ENCODE assay signal across 21 cellular contexts in the genomic region with DNA sequence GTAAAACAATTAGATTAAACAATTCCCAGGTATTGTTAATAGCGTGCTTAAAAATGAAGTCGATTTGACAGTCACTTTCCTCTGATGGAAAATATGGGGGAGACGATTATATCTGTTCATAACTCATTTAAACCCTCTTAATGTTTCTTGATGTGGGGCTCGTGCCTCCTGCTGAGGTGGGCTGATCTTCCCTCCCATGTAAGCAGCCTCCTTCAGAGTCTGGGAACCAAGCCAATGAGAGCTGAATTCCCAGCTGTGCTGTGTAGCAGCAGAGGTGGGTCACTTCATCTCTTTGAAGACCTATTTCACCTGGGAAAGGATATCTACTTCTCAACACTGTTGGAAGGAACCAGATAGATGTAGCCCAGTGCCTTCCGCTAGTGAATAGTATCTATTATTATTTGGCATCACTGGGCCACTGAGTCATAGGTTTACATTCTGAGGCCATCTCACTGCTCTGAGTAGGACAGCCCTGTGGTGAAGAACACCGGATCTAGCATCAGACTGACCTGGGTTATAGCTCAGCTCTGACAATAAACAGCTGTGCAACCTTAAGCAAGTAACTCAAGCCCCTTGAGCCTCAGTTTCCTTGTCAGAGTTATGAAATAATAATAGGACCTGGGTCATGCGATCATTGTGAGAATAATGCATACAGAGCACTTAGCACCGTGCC.
DNase-seq lines count a peak whose midpoint lies in the region; ATAC-seq and TF ChIP-seq lines count a peak whose summit lies in the region.
"Had no signal": no experiment of that assay in that cellular context is flagged by ENCODE, and none has a peak within 500 bp of the region (broad histone marks: within the 10 kb centered on the region; RNA-seq: fewer than 3 reads in every experiment).

No MANE protein-coding gene starts in this region.

- no peak overlapping the region for H3K27ac ChIP-seq in H9 (ENCODE audit: insufficient read length, low read depth, low read length)
- H3K27ac ChIP-seq: neutrophil, Peyer's patch, thoracic aorta had no signal

- no peak overlapping the region for H3K56ac ChIP-seq in H9 (ENCODE audit: insufficient read length, low read depth, low read length)

- no peak overlapping the region for H2AFZ ChIP-seq in H9 (ENCODE audit: low read length)

- no peaks in the 10 kb centered on the region for H3K23me2 ChIP-seq in H9 (ENCODE audit: insufficient read length, low read depth, low read length, poor library complexity, severe bottlenecking)

- H3K4me3 ChIP-seq in astrocyte of the cerebellum (ENCODE audit: low read depth, low read length): no peak overlapping the region
- H3K4me3 ChIP-seq in fibroblast of villous mesenchyme (ENCODE audit: low read depth, low read length): no peak overlapping the region
- H3K4me3 ChIP-seq: Peyer's patch, thoracic aorta had no signal

- no peak overlapping the region for H2BK20ac ChIP-seq in H9 (ENCODE audit: low read depth, low read length, poor library complexity, severe bottlenecking)

- H2BK12ac ChIP-seq in H9 (ENCODE audit: insufficient read length, low read depth, low read length): no peak overlapping the region

- no peak overlapping the region for H2BK15ac ChIP-seq in H9 (ENCODE audit: low read depth, low read length)

- no peaks in the 10 kb centered on the region for H3K27me3 ChIP-seq in H9 (ENCODE audit: insufficient read depth, low read length)
- H3K27me3 ChIP-seq: neutrophil, Peyer's patch had no signal

- H3K18ac ChIP-seq in H9 (ENCODE audit: insufficient read length, low read depth, low read length): no peak overlapping the region

- H3K4ac ChIP-seq in H9 (ENCODE audit: low read depth, low read length): no peak overlapping the region

- H2AK5ac ChIP-seq in H9 (ENCODE audit: insufficient read length, low read length): no peak overlapping the region

- H3K23ac ChIP-seq in H9 (ENCODE audit: insufficient read length, low read depth, low read length): no peak overlapping the region

- no peak overlapping the region; a peak in 1 of 7 replicates for H3K27ac Mint-ChIP-seq in H9
- H3K27ac Mint-ChIP-seq: activated CD8-positive, alpha-beta T cell treated with anti-CD3 and anti-CD28 coated beads, Interleukin-2, amount 10 ng/mL, durations not matched to agents 7 days and 5 days; activated naive CD4-positive, alpha-beta T cell treated with anti-CD3 and anti-CD28 coated beads, Interleukin-2, amount 50 U/mL, for 24 hours; immature natural killer cell; T-helper 2 cell treated with Interferon-gamma antibody and Interleukin-4, amounts not matched to agents 5 μg/mL and 100 μg/mL, for 36 hours; WTC11 had no signal

- no peaks in the 10 kb centered on the region for H4K20me1 ChIP-seq in H9 (ENCODE audit: control insufficient read depth, insufficient read depth, insufficient read length)

- peaks cover 4 to 10% (median 8%) of the 10 kb centered on the region in 3 experiments for H3K36me3 Mint-ChIP-seq in H9 (ENCODE audit: insufficient read depth in 1 of 3, low read depth in 3 of 3)
- H3K36me3 Mint-ChIP-seq: activated naive CD4-positive, alpha-beta T cell treated with anti-CD3 and anti-CD28 coated beads, Interleukin-2, amount 50 U/mL, for 24 hours; immature natural killer cell had no signal

- H3K4me3 Mint-ChIP-seq in H9: no peak overlapping the region
- H3K4me3 Mint-ChIP-seq: activated CD8-positive, alpha-beta T cell treated with anti-CD3 and anti-CD28 coated beads, Interleukin-2, amount 10 ng/mL, durations not matched to agents 7 days and 5 days; activated naive CD4-positive, alpha-beta T cell treated with anti-CD3 and anti-CD28 coated beads, Interleukin-2, amount 50 U/mL, for 24 hours; activated T-cell treated with anti-CD3 and anti-CD28 coated beads, Interleukin-2, amount 50 U/mL, for 4 hours; immature natural killer cell; T-helper 2 cell treated with Interferon-gamma antibody and Interleukin-4, amounts not matched to agents 5 μg/mL and 100 μg/mL, for 36 hours; WTC11 had no signal

- H3K9ac ChIP-seq in H9 (ENCODE audit: extremely low read depth, insufficient read length, low read length): no peak overlapping the region

- no peak overlapping the region for H2BK5ac ChIP-seq in H9 (ENCODE audit: insufficient read length, low read length)

- no peaks in the 10 kb centered on the region for H3K79me2 ChIP-seq in H9 (ENCODE audit: insufficient read depth, low read length)

- H3K27me3 Mint-ChIP-seq in H9 (ENCODE audit: low read depth): peaks cover 3% of the 10 kb centered on the region

- peak overlapping the region; percentile 22 for H4K91ac ChIP-seq in H9 (ENCODE audit: insufficient read length, low read depth, low read length)

- TF ChIP-seq CTCF in AG09319 (IDR thresholded peaks at IDR 0.05; ENCODE audit: low read depth, low read length) (no peak), H9 (conservative IDR thresholded peaks at IDR 0.05) (no peak), astrocyte of the cerebellum (IDR thresholded peaks at IDR 0.05; ENCODE audit: low read depth, low read length, missing control alignments) (no peak), fibroblast of villous mesenchyme (IDR thresholded peaks at IDR 0.05; ENCODE audit: insufficient read depth, low read depth, low read length) (no peak)

- in situ Hi-C loops in astrocyte of the cerebellum (cut with HindIII; ENCODE audit: low sequenced_read_pairs): no loop called here

- ATAC-seq in HG02610 (IDR thresholded peaks at IDR 0.05; ENCODE audit: unreplicated experiment) (no peak), HG03520 (IDR thresholded peaks at IDR 0.05; ENCODE audit: unreplicated experiment) (no peak), HG02884 (IDR thresholded peaks at IDR 0.05; ENCODE audit: unreplicated experiment) (no peak)
- ATAC-seq: activated CD8-positive, alpha-beta T cell treated with anti-CD3 and anti-CD28 coated beads, Interleukin-2, amount 10 ng/mL, durations not matched to agents 7 days and 5 days; activated T-cell treated with anti-CD3 and anti-CD28 coated beads, Interleukin-2, amount 50 U/mL, for 4 hours; WTC11 had no signal

- H4K5ac ChIP-seq in H9 (ENCODE audit: insufficient read length, low read depth, low read length): no peak overlapping the region

- no CpG with 5 or more reads among the region's 8 CpGs for WGBS in H9 (ENCODE audit: extremely low coverage, insufficient read length, low lambda C conversion rate)

- peaks cover 8% of the 10 kb centered on the region for H3K9me3 ChIP-seq in H9 (ENCODE audit: control insufficient read depth, low read depth, low read length)
- H3K9me3 ChIP-seq: neutrophil, Peyer's patch, thoracic aorta had no signal

- no peak overlapping the region for H4K8ac ChIP-seq in H9 (replicated peaks; ENCODE audit: insufficient read length, low read depth, low read length)

- no peak overlapping the region for H3T11ph ChIP-seq in H9 (ENCODE audit: low read length)

- no peak overlapping the region for H2BK120ac ChIP-seq in H9 (ENCODE audit: low read depth, low read length, poor library complexity, severe bottlenecking)

- peaks cover 27 to 29% of the 10 kb centered on the region in 2 experiments for H3K4me1 Mint-ChIP-seq in H9
- H3K4me1 Mint-ChIP-seq: activated naive CD4-positive, alpha-beta T cell treated with anti-CD3 and anti-CD28 coated beads, Interleukin-2, amount 50 U/mL, for 24 hours; immature natural killer cell had no signal

- peaks cover 3% of the 10 kb centered on the region; the same call in 1 of the 2 replicates for H3K4me1 ChIP-seq in H9 (ENCODE audit: insufficient read depth, low read length)
- H3K4me1 ChIP-seq: Peyer's patch had no signal

- H3K4me2 ChIP-seq in H9 (ENCODE audit: insufficient read depth, insufficient read length, low read length): no peak overlapping the region

- no peak overlapping the region for H3K14ac ChIP-seq in H9 (ENCODE audit: insufficient read depth, low read length)

- peaks cover 6 to 12% of the 10 kb centered on the region in 2 experiments for H3K9me3 Mint-ChIP-seq in H9
- H3K9me3 Mint-ChIP-seq: activated naive CD4-positive, alpha-beta T cell treated with anti-CD3 and anti-CD28 coated beads, Interleukin-2, amount 50 U/mL, for 24 hours; activated T-cell treated with anti-CD3 and anti-CD28 coated beads, Interleukin-2, amount 50 U/mL, for 4 hours; immature natural killer cell; T-helper 2 cell treated with Interferon-gamma antibody and Interleukin-4, amounts not matched to agents 5 μg/mL and 100 μg/mL, for 36 hours had no signal

- DNase-seq in AG09319 (ENCODE audit: extremely low read depth, low read depth) (peak; percentile 48), H9 (no peak), astrocyte of the cerebellum (ENCODE audit: low read depth) (peak; percentile 41), fibroblast of villous mesenchyme (ENCODE audit: low read depth) (peak; percentile 77), anterior cingulate cortex (lab: John Stamatoyannopoulos, UW) (no peak)
- DNase-seq: activated CD8-positive, alpha-beta T cell treated with anti-CD3 and anti-CD28 coated beads, Interleukin-2, amount 10 ng/mL, durations not matched to agents 7 days and 5 days; activated T-cell treated with anti-CD3 and anti-CD28 coated beads, Interleukin-2, amount 50 U/mL, for 4 hours; DND-41; immature natural killer cell; NCI-H1417; NK-92 treated with Interleukin-12 subunit alpha and Interleukin-12 subunit beta, amount 100 ng/mL, for 24 hours; Peyer's patch; stimulated activated CD4-positive, alpha-beta T cell treated with anti-CD3 and anti-CD28 coated beads, Interleukin-12 subunit alpha, Interleukin-12 subunit beta, amount 100 ng/mL, for 4 hours had no signal

- no peaks in the 10 kb centered on the region for H3K79me1 ChIP-seq in H9 (ENCODE audit: insufficient read depth, low read depth, low read length, poor library complexity, severe bottlenecking)

Comparison
In these comparisons a context has a peak if more than half of its experiments do, and no peak if none do; other contexts are left out.
1. DNase-seq: peak in AG09319 (single experiment), astrocyte of the cerebellum (single experiment) and fibroblast of villous mesenchyme (single experiment); none in H9 (single experiment) and anterior cingulate cortex (0 of 58).